Comparison of ENCODE assay signal across 10 cellular contexts in genomic region chr2:98476192-98476868, GRCh38. TPM values are rescaled to one million over a fixed set of nuclear protein-coding genes. Genes with fewer than 3 reads are reported as not detected.
DNase-seq lines count a peak whose midpoint lies in the region; ATAC-seq and TF ChIP-seq lines count a peak whose summit lies in the region.
"Had no signal": no experiment of that assay in that cellular context is flagged by ENCODE, and none has a peak within 500 bp of the region (broad histone marks: within the 10 kb centered on the region; RNA-seq: fewer than 3 reads in every experiment).

No MANE protein-coding gene starts in this region.

- H3K4me1 ChIP-seq in spleen: peaks cover 21 to 100% (median 83%) of the 10 kb centered on the region in 6 donors

- TF ChIP-seq POLR2A in spleen (IDR thresholded peaks at IDR 0.05): no peak

- no peak for TF ChIP-seq CTCF in spleen (IDR thresholded peaks at IDR 0.05 in 8 of 11, conservative IDR thresholded peaks at IDR 0.05 in 3 of 11)

- peak overlapping the region; percentile 83 for H3K27ac Mint-ChIP-seq in activated CD4-positive, alpha-beta T cell treated with anti-CD3 and anti-CD28 coated beads, Interleukin-2, amount 10 ng/mL, durations not matched to agents 24 days and 14 days
- H3K27ac Mint-ChIP-seq in activated T-helper 17 cell treated with anti-CD3 and anti-CD28 coated beads, Interleukin-2, amount 50 U/mL, for 72 hours: peak overlapping the region; percentile 82

- DNase-seq in activated CD4-positive, alpha-beta T cell treated with anti-CD3 and anti-CD28 coated beads, Interleukin-2, amount 10 ng/mL, durations not matched to agents 24 days and 14 days: no peak
- DNase-seq in activated CD4-positive, alpha-beta T cell treated with anti-CD3 and anti-CD28 coated beads for 4 hours: no peak
- DNase-seq in spleen (peak; percentile 48), NCI-H774 (lab: John Stamatoyannopoulos, UW) (no peak), superior temporal gyrus (ENCODE audit: extremely low spot score) (no peak)
- DNase-seq: anterior cingulate cortex, occipital lobe had no signal

- ATAC-seq in HG03378 (IDR thresholded peaks at IDR 0.05; ENCODE audit: unreplicated experiment) (peak; percentile 32), GM19455 (IDR thresholded peaks at IDR 0.05; ENCODE audit: unreplicated experiment) (no peak)
- no peak for ATAC-seq in activated T-helper 17 cell treated with anti-CD3 and anti-CD28 coated beads, Interleukin-2, amount 50 U/mL, for 72 hours (replicated peaks)

- H3K4me3 ChIP-seq in spleen: no peak overlapping the region

- H3K4me1 Mint-ChIP-seq in activated CD4-positive, alpha-beta T cell treated with anti-CD3 and anti-CD28 coated beads, Interleukin-2, amount 10 ng/mL, durations not matched to agents 24 days and 14 days: peaks cover 98% of the 10 kb centered on the region
- peaks cover 77% of the 10 kb centered on the region for H3K4me1 Mint-ChIP-seq in activated T-helper 17 cell treated with anti-CD3 and anti-CD28 coated beads, Interleukin-2, amount 50 U/mL, for 72 hours

- no peak overlapping the region for H3K27ac ChIP-seq in spleen

- H3K9me3 Mint-ChIP-seq in activated CD4-positive, alpha-beta T cell treated with anti-CD3 and anti-CD28 coated beads, Interleukin-2, amount 10 ng/mL, durations not matched to agents 24 days and 14 days: no peaks in the 10 kb centered on the region
- no peaks in the 10 kb centered on the region for H3K9me3 Mint-ChIP-seq in activated T-helper 17 cell treated with anti-CD3 and anti-CD28 coated beads, Interleukin-2, amount 50 U/mL, for 72 hours

- H3K4me3 Mint-ChIP-seq in activated CD4-positive, alpha-beta T cell treated with anti-CD3 and anti-CD28 coated beads, Interleukin-2, amount 10 ng/mL, durations not matched to agents 24 days and 14 days: no peak overlapping the region
- peak overlapping the region; percentile 53 for H3K4me3 Mint-ChIP-seq in activated T-helper 17 cell treated with anti-CD3 and anti-CD28 coated beads, Interleukin-2, amount 50 U/mL, for 72 hours

- H3K9me3 ChIP-seq in spleen: no peaks in the 10 kb centered on the region

- peaks cover 14% of the 10 kb centered on the region for H3K36me3 Mint-ChIP-seq in activated CD4-positive, alpha-beta T cell treated with anti-CD3 and anti-CD28 coated beads, Interleukin-2, amount 10 ng/mL, durations not matched to agents 24 days and 14 days (ENCODE audit: low read depth)
- H3K36me3 Mint-ChIP-seq in activated T-helper 17 cell treated with anti-CD3 and anti-CD28 coated beads, Interleukin-2, amount 50 U/mL, for 72 hours (ENCODE audit: low read depth): peaks cover under 1% of the 10 kb centered on the region

- H3K36me3 ChIP-seq in spleen: peaks cover 0 to 27% (median 0%) of the 10 kb centered on the region in 6 donors

- no peaks in the 10 kb centered on the region for H3K27me3 ChIP-seq in spleen (replicated peaks in 1 of 7)

- H3K27me3 Mint-ChIP-seq in activated CD4-positive, alpha-beta T cell treated with anti-CD3 and anti-CD28 coated beads, Interleukin-2, amount 10 ng/mL, durations not matched to agents 24 days and 14 days: no peaks in the 10 kb centered on the region
- no peaks in the 10 kb centered on the region for H3K27me3 Mint-ChIP-seq in activated T-helper 17 cell treated with anti-CD3 and anti-CD28 coated beads, Interleukin-2, amount 50 U/mL, for 72 hours

- intact Hi-C loops in activated CD4-positive, alpha-beta T cell treated with anti-CD3 and anti-CD28 coated beads, Interleukin-2, amount 10 ng/mL, durations not matched to agents 24 days and 14 days (cut with micrococcal nuclease): no loop called here
- intact Hi-C loops in spleen (cut with DNase I; ENCODE audit: low total_unique reads): no loop called here

- 73 to 88% (median 85%) methylated on average over 8 to 9 of the region's 9 CpGs for WGBS in spleen, 5 donors

RNA-seq across cellular contexts. Expression of gene INPP4A, which starts 31.7 kb away (rescaled TPM):
- 40.2 and 45.0 TPM in 2 replicates for total RNA-seq in activated CD4-positive, alpha-beta T cell treated with anti-CD3 and anti-CD28 coated beads, Interleukin-2, amount 10 ng/mL, durations not matched to agents 24 days and 14 days
- total RNA-seq in activated T-helper 17 cell treated with anti-CD3 and anti-CD28 coated beads, Interleukin-2, amount 50 U/mL, for 72 hours: 10 to 100 TPM; 66.4 to 74.8 TPM
- total RNA-seq in spleen: 100 to 1,000 TPM in 1 of 7 donors, 10 to 100 TPM in 6; 55.1 to 102 (median 76.5) TPM
- 1 to 10 TPM; 6.4 to 9.7 (median 7.1) TPM for polyA plus RNA-seq in spleen
